In genomic region chr2:206765242-206766056, GRCh38 we compare ENCODE assay signal across 1 cellular context.
TF ChIP-seq lines count a peak whose summit lies in the region.

Gene FASTKD2, plus strand, starts transcription at chr2:206765606. Its CDS starts 1,088 bp downstream, at chr2:206766694.
Gene MDH1B, minus strand, starts transcription at chr2:206765328. Its CDS starts 57 bp downstream, at chr2:206765271.

TF ChIP-seq in HepG2, 621 proteins besides CTCF, POLR2A, EP300 and RAD21 (continued from another document and continues in another):
- TF ChIP-seq MXD3 (CRISPR knock-in tag; IDR thresholded peaks at IDR 0.05) (peak; percentile 12; the same call in 1 of the 2 replicates), ZNF138 (CRISPR knock-in tag; IDR thresholded peaks at IDR 0.05; ENCODE audit: low read depth) (peak; percentile 67; the same call in 1 of the 2 replicates), ZNF142 (CRISPR knock-in tag; IDR thresholded peaks at IDR 0.05) (no peak; the same call in 1 of the 2 replicates), KLF12 (CRISPR knock-in tag; IDR thresholded peaks at IDR 0.05; ENCODE audit: borderline replicate concordance) (0 out of 2 replicates have a peak, but pooled peaks have one; percentile 40), KLF9 (CRISPR knock-in tag; IDR thresholded peaks at IDR 0.05; ENCODE audit: low read depth) (no peak; the same call in 1 of the 2 replicates), ZNF350 (CRISPR knock-in tag; IDR thresholded peaks at IDR 0.05; ENCODE audit: borderline replicate concordance, low read depth) (peak; percentile 94), REPIN1 (CRISPR knock-in tag; IDR thresholded peaks at IDR 0.05; ENCODE audit: borderline replicate concordance, low read depth) (peak; percentile 92), SYNCRIP (IDR thresholded peaks at IDR 0.05; ENCODE audit: insufficient read depth, low read depth, low read length) (no peak), ZNF569 (CRISPR knock-in tag; IDR thresholded peaks at IDR 0.05; ENCODE audit: borderline replicate concordance) (peak; percentile 96; the same call in 1 of the 2 replicates), GTF2F1 (IDR thresholded peaks at IDR 0.05; ENCODE audit: low read length) (no peak), NCOA2 (CRISPR knock-in tag; IDR thresholded peaks at IDR 0.05) (peak; percentile 70), PCBP2 (optimal IDR thresholded peaks at IDR 0.05; ENCODE audit: low read depth, low read length, poor library complexity, severe bottlenecking) (no peak), CCDC6 (CRISPR knock-in tag; IDR thresholded peaks at IDR 0.05) (no peak), SNAPC2 (CRISPR knock-in tag; IDR thresholded peaks at IDR 0.05) (peak; percentile 90; the same call in 1 of the 2 replicates), AGO1 (IDR thresholded peaks at IDR 0.05; ENCODE audit: low read depth, low read length, poor library complexity, severe bottlenecking) (no peak), ZNF512B (CRISPR knock-in tag; IDR thresholded peaks at IDR 0.05; ENCODE audit: borderline replicate concordance) (0 out of 2 replicates have a peak, but pooled peaks have one; percentile 13), KLF6 (CRISPR knock-in tag; IDR thresholded peaks at IDR 0.05) (peak; percentile 91), ZNF329 (CRISPR knock-in tag; IDR thresholded peaks at IDR 0.05; ENCODE audit: low read depth) (peak; percentile 57; the same call in 1 of the 2 replicates), ZNF567 (CRISPR knock-in tag; IDR thresholded peaks at IDR 0.05; ENCODE audit: borderline replicate concordance) (peak; percentile 25; the same call in 1 of the 2 replicates), NKX3-1 (CRISPR knock-in tag; IDR thresholded peaks at IDR 0.05) (no peak; the same call in 1 of the 2 replicates), RBAK (CRISPR knock-in tag; IDR thresholded peaks at IDR 0.05) (no peak), GPN1 (CRISPR knock-in tag; IDR thresholded peaks at IDR 0.05; ENCODE audit: borderline replicate concordance) (no peak), ZNF784 (CRISPR knock-in tag; IDR thresholded peaks at IDR 0.05; ENCODE audit: borderline replicate concordance) (peak; percentile 79), ETV5 (CRISPR knock-in tag; IDR thresholded peaks at IDR 0.05; ENCODE audit: borderline replicate concordance) (peak; percentile 32; the same call in 1 of the 2 replicates), HIC2 (CRISPR knock-in tag; IDR thresholded peaks at IDR 0.05; ENCODE audit: low read depth) (no peak; the same call in 1 of the 2 replicates), SMAD9 (CRISPR knock-in tag; IDR thresholded peaks at IDR 0.05) (no peak), ARNT (IDR thresholded peaks at IDR 0.05) (no peak)
- TF ChIP-seq, protein P1, sequence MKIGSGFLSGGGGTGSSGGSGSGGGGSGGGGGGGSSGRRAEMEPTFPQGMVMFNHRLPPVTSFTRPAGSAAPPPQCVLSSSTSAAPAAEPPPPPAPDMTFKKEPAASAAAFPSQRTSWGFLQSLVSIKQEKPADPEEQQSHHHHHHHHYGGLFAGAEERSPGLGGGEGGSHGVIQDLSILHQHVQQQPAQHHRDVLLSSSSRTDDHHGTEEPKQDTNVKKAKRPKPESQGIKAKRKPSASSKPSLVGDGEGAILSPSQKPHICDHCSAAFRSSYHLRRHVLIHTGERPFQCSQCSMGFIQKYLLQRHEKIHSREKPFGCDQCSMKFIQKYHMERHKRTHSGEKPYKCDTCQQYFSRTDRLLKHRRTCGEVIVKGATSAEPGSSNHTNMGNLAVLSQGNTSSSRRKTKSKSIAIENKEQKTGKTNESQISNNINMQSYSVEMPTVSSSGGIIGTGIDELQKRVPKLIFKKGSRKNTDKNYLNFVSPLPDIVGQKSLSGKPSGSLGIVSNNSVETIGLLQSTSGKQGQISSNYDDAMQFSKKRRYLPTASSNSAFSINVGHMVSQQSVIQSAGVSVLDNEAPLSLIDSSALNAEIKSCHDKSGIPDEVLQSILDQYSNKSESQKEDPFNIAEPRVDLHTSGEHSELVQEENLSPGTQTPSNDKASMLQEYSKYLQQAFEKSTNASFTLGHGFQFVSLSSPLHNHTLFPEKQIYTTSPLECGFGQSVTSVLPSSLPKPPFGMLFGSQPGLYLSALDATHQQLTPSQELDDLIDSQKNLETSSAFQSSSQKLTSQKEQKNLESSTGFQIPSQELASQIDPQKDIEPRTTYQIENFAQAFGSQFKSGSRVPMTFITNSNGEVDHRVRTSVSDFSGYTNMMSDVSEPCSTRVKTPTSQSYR (CRISPR knock-in tag; IDR thresholded peaks at IDR 0.05; ENCODE audit: borderline replicate concordance): peak; percentile 23; the same call in 1 of the 2 replicates
- TF ChIP-seq, protein P2, sequence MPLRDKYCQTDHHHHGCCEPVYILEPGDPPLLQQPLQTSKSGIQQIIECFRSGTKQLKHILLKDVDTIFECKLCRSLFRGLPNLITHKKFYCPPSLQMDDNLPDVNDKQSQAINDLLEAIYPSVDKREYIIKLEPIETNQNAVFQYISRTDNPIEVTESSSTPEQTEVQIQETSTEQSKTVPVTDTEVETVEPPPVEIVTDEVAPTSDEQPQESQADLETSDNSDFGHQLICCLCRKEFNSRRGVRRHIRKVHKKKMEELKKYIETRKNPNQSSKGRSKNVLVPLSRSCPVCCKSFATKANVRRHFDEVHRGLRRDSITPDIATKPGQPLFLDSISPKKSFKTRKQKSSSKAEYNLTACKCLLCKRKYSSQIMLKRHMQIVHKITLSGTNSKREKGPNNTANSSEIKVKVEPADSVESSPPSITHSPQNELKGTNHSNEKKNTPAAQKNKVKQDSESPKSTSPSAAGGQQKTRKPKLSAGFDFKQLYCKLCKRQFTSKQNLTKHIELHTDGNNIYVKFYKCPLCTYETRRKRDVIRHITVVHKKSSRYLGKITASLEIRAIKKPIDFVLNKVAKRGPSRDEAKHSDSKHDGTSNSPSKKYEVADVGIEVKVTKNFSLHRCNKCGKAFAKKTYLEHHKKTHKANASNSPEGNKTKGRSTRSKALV (CRISPR knock-in tag; IDR thresholded peaks at IDR 0.05): 0 out of 2 replicates have a peak, but pooled peaks have one; percentile 77
- TF ChIP-seq, protein P3, sequence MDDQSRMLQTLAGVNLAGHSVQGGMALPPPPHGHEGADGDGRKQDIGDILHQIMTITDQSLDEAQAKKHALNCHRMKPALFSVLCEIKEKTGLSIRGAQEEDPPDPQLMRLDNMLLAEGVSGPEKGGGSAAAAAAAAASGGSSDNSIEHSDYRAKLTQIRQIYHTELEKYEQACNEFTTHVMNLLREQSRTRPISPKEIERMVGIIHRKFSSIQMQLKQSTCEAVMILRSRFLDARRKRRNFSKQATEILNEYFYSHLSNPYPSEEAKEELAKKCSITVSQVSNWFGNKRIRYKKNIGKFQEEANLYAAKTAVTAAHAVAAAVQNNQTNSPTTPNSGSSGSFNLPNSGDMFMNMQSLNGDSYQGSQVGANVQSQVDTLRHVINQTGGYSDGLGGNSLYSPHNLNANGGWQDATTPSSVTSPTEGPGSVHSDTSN (CRISPR knock-in tag; IDR thresholded peaks at IDR 0.05; ENCODE audit: borderline replicate concordance): peak; percentile 18; the same call in 1 of the 2 replicates
- TF ChIP-seq, protein P4, sequence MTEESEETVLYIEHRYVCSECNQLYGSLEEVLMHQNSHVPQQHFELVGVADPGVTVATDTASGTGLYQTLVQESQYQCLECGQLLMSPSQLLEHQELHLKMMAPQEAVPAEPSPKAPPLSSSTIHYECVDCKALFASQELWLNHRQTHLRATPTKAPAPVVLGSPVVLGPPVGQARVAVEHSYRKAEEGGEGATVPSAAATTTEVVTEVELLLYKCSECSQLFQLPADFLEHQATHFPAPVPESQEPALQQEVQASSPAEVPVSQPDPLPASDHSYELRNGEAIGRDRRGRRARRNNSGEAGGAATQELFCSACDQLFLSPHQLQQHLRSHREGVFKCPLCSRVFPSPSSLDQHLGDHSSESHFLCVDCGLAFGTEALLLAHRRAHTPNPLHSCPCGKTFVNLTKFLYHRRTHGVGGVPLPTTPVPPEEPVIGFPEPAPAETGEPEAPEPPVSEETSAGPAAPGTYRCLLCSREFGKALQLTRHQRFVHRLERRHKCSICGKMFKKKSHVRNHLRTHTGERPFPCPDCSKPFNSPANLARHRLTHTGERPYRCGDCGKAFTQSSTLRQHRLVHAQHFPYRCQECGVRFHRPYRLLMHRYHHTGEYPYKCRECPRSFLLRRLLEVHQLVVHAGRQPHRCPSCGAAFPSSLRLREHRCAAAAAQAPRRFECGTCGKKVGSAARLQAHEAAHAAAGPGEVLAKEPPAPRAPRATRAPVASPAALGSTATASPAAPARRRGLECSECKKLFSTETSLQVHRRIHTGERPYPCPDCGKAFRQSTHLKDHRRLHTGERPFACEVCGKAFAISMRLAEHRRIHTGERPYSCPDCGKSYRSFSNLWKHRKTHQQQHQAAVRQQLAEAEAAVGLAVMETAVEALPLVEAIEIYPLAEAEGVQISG (CRISPR knock-in tag; IDR thresholded peaks at IDR 0.05): peak; percentile 84
